Comparison of ENCODE assay signal across 8 cellular contexts in genomic region chr11:6473481-6474422, GRCh38. TPM values are rescaled to one million over a fixed set of nuclear protein-coding genes. Genes with fewer than 3 reads are reported as not detected.
A peak's percentile ranks its signal among the peaks of the same experiment; 100 is the strongest.
DNase-seq lines count a peak whose midpoint lies in the region; ATAC-seq, FAIRE-seq and TF ChIP-seq lines count a peak whose summit lies in the region.

TSS of gene TRIM3 (minus strand) at chr11:6473941. CDS start at chr11:6465695, 8,246 bp downstream.

- ATAC-seq in GM21723 (IDR thresholded peaks at IDR 0.05; ENCODE audit: unreplicated experiment): peak; percentile 73

- no peaks in the 10 kb centered on the region for H3K27me3 Mint-ChIP-seq in activated naive CD4-positive, alpha-beta T cell treated with anti-CD3 and anti-CD28 coated beads for 36 hours (ENCODE audit: low read depth)

- intact Hi-C loops in activated naive CD4-positive, alpha-beta T cell treated with anti-CD3 and anti-CD28 coated beads for 36 hours (cut with micrococcal nuclease): loop anchor here (1.0 to 2.0 kb wide), 3 partner anchors 209 to 266 kb away; partner anchors contain the start of genes FHIP1B and MRPL17

- H3K4me3 Mint-ChIP-seq in activated naive CD4-positive, alpha-beta T cell treated with anti-CD3 and anti-CD28 coated beads for 36 hours: peak within 1 kb of the TSS; percentile 80

- no peak for FAIRE-seq in frontal cortex (lab: Jason Lieb, UNC)

- no peak within 1 kb of the TSS for H3K27ac Mint-ChIP-seq in activated naive CD4-positive, alpha-beta T cell treated with anti-CD3 and anti-CD28 coated beads for 36 hours

- TF ChIP-seq CTCF in neutrophil (IDR thresholded peaks at IDR 0.05) (peak; percentile 11), subcutaneous adipose tissue (IDR thresholded peaks at IDR 0.05; ENCODE audit: low read depth) (no peak)

- no peaks in the 10 kb centered on the region for H3K9me3 Mint-ChIP-seq in activated naive CD4-positive, alpha-beta T cell treated with anti-CD3 and anti-CD28 coated beads for 36 hours

- peak within 1 kb of the TSS; percentile 46 for H3K27ac ChIP-seq in SJSA1
- peak within 1 kb of the TSS; percentile 76 for H3K27ac ChIP-seq in neutrophil

- H3K4me3 ChIP-seq in SJSA1 (peak within 1 kb of the TSS; percentile 63), neutrophil (ENCODE audit: low read depth in 1 of 2, low read length in 1 of 2) (peak within 1 kb of the TSS; percentile 75 to 84)

- H3K27me3 ChIP-seq in SJSA1 (replicated peaks) (no peaks in the 10 kb centered on the region), neutrophil (no peaks in the 10 kb centered on the region)

- DNase-seq in DMS 273 treated with DMSO at 0.1 percent for 48 hours (lab: John Stamatoyannopoulos, UW): peak; percentile 23
- peak; percentile 23 to 27 for DNase-seq in Kasumi-1 (lab: John Stamatoyannopoulos, UW)
- DNase-seq in SJSA1 (ENCODE audit: low read depth in 1 of 2, low spot score in 2 of 2): peak; percentile 79 to 85
- DNase-seq in activated naive CD4-positive, alpha-beta T cell treated with anti-CD3 and anti-CD28 coated beads for 36 hours: peak; percentile 62
- peak; percentile 98 to 99 for DNase-seq in frontal cortex (ENCODE audit: low spot score in 2 of 2)

- H3K36me3 ChIP-seq in SJSA1: no peaks in the 10 kb centered on the region; the same call in none of the 2 replicates
- H3K36me3 ChIP-seq in neutrophil: peaks cover 21% of the 10 kb centered on the region

- H3K4me1 ChIP-seq in SJSA1 (replicated peaks): peaks cover 4% of the 10 kb centered on the region; the same call in 1 of the 2 replicates
- H3K4me1 ChIP-seq in neutrophil (ENCODE audit: control insufficient read depth in 1 of 2, insufficient read depth in 1 of 2, low read depth in 1 of 2, low read length in 1 of 2): peaks cover 18 to 23% of the 10 kb centered on the region in 2 experiments

- peaks cover 19% of the 10 kb centered on the region for H3K4me1 Mint-ChIP-seq in activated naive CD4-positive, alpha-beta T cell treated with anti-CD3 and anti-CD28 coated beads for 36 hours (ENCODE audit: low read depth)

- CTCF ChIA-PET in activated naive CD4-positive, alpha-beta T cell treated with anti-CD3 and anti-CD28 coated beads for 36 hours (lab: Charles Lee): interaction anchor here (0.9 to 2.1 kb wide), 4 partner anchors 8 to 95 kb away, joined by 5 to 12 read pairs (median 8); partner anchors contain the start of genes ARFIP2 and TIMM10B

- peaks cover 5% of the 10 kb centered on the region for H3K36me3 Mint-ChIP-seq in activated naive CD4-positive, alpha-beta T cell treated with anti-CD3 and anti-CD28 coated beads for 36 hours (ENCODE audit: low read depth)

- H3K9me3 ChIP-seq in SJSA1 (replicated peaks): no peaks in the 10 kb centered on the region
- H3K9me3 ChIP-seq in neutrophil: no peaks in the 10 kb centered on the region

RNA-seq across cellular contexts. Expression of gene TRIM3, which starts in this region (rescaled TPM):
- 9.1 and 11.0 TPM in 2 replicates for total RNA-seq in SJSA1 (2014; rRNA removed; shearing (Covaris generic))
- total RNA-seq in activated naive CD4-positive, alpha-beta T cell treated with anti-CD3 and anti-CD28 coated beads for 36 hours: 1 to 10 TPM; 7.7 to 9.4 TPM
- 40.4 TPM for total RNA-seq in frontal cortex
- total RNA-seq in subcutaneous adipose tissue: 10 to 100 TPM; 11.9 to 22.0 (median 19.2) TPM

Comparison
In these comparisons a context has a peak if more than half of its experiments do, and no peak if none do; other contexts are left out.
1. Peak in every context shown above with its lines: DNase-seq, ATAC-seq, H3K4me3 ChIP-seq and H3K27ac ChIP-seq.
2. DNase-seq: peak in every context shown above with its lines; median percentile 98 in frontal cortex; 82 in SJSA1; 62 in activated naive CD4-positive, alpha-beta T cell treated with anti-CD3 and anti-CD28 coated beads for 36 hours; 25 in Kasumi-1; 23 in DMS 273 treated with DMSO at 0.1 percent for 48 hours.